In the genomic region with DNA sequence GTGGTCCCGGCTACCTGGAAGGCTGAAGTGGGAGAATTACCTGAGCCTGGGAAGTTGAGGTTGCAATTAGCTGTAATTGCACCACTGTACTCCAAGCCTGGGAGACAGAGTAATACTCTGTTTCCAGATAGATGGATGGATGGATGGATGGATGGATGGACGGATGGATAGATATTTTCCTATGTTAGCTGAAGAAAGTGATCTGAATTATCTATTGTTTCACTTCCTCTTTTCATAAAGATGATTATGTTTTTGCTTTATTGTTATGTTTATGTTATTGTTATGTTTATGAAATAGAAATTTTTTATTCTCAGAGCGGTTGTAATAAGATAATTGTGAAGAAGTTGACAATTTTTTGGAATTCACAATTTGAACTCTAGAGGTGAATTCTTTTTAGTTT, we compare ENCODE assay signal across 20 cellular contexts. TPM values are rescaled to one million over a fixed set of nuclear protein-coding genes. Genes with fewer than 3 reads are reported as not detected.
DNase-seq lines count a peak whose midpoint lies in the region; ATAC-seq, FAIRE-seq and TF ChIP-seq lines count a peak whose summit lies in the region.
"Had no signal": no experiment of that assay in that cellular context is flagged by ENCODE, and none has a peak within 500 bp of the region (broad histone marks: within the 10 kb centered on the region; RNA-seq: fewer than 3 reads in every experiment).

No MANE protein-coding gene starts in this region.

- H3K36me3 Mint-ChIP-seq in mesothelial cell of epicardium (peaks cover 11% of the 10 kb centered on the region), chondrocyte (ENCODE audit: low read depth) (peaks cover 12% of the 10 kb centered on the region)

- H3K4me3 Mint-ChIP-seq in mesothelial cell of epicardium (no peak overlapping the region), chondrocyte (ENCODE audit: unreplicated experiment) (no peak overlapping the region)
- H3K4me3 Mint-ChIP-seq: HFFc6 had no signal

- no peaks in the 10 kb centered on the region for H3K9me3 ChIP-seq in small intestine (ENCODE audit: control insufficient read depth, low read depth)
- H3K9me3 ChIP-seq: BLaER1, MG63 had no signal

- H3K27me3 Mint-ChIP-seq in mesothelial cell of epicardium (ENCODE audit: low read depth), result no peaks in the 10 kb centered on the region
- H3K27me3 Mint-ChIP-seq in chondrocyte (ENCODE audit: low read depth), result no peaks in the 10 kb centered on the region

- H3K4me3 ChIP-seq in small intestine (ENCODE audit: low read depth in 1 of 2, low read length in 2 of 2), result no peak overlapping the region
- H3K4me3 ChIP-seq: BLaER1, MG63 had no signal

- no peak for ATAC-seq in HG03565 (IDR thresholded peaks at IDR 0.05; ENCODE audit: unreplicated experiment)
- ATAC-seq: PC-3 had no signal

- H3K27ac ChIP-seq in small intestine (ENCODE audit: low read depth in 1 of 2, low read length in 1 of 2), result no peak overlapping the region
- H3K27ac ChIP-seq: BLaER1 had no signal

- H3K9me3 Mint-ChIP-seq in mesothelial cell of epicardium (no peaks in the 10 kb centered on the region), chondrocyte (ENCODE audit: low read depth) (no peaks in the 10 kb centered on the region)
- H3K9me3 Mint-ChIP-seq: HFFc6 had no signal

- H3K27me3 ChIP-seq in small intestine (ENCODE audit: control insufficient read depth in 2 of 2, insufficient read depth in 2 of 2, low read length in 2 of 2), result no peaks in the 10 kb centered on the region
- H3K27me3 ChIP-seq: BLaER1, MG63 had no signal

- H3K4me1 ChIP-seq in small intestine (ENCODE audit: control insufficient read depth in 2 of 2, insufficient read depth in 1 of 2, low read depth in 1 of 2, low read length in 1 of 2), result no peaks in the 10 kb centered on the region

- peaks cover 4 to 13% of the 10 kb centered on the region in 2 donors for H3K36me3 ChIP-seq in small intestine (ENCODE audit: control insufficient read depth in 2 of 2, insufficient read depth in 2 of 2, low read length in 2 of 2)

- H3K27ac Mint-ChIP-seq in mesothelial cell of epicardium (peak overlapping the region; percentile 43), chondrocyte (ENCODE audit: unreplicated experiment) (no peak overlapping the region)
- H3K27ac Mint-ChIP-seq: HFFc6 had no signal

- peaks cover 1% of the 10 kb centered on the region for H3K4me1 Mint-ChIP-seq in mesothelial cell of epicardium
- H3K4me1 Mint-ChIP-seq in chondrocyte (ENCODE audit: low read depth), result peaks cover 8% of the 10 kb centered on the region

- peak; percentile 2 for DNase-seq in NOMO-1 treated with DMSO at 0.1 percent for 48 hours (lab: John Stamatoyannopoulos, UW; ENCODE audit: unreplicated experiment)
- DNase-seq in NOMO-1 treated with dmso at 0.1 percent for 144 hours (lab: John Stamatoyannopoulos, UW; ENCODE audit: unreplicated experiment), result no peak
- no peak for DNase-seq in mesothelial cell of epicardium (ENCODE audit: low spot score in 2 of 2, unreplicated experiment in 2 of 2)
- DNase-seq in small intestine, result no peak
- DNase-seq in chondrocyte (ENCODE audit: low spot score), result no peak
- DNase-seq: 8988T, DMS79 treated with DMSO at 0.1 percent for 48 hours, GF-D8, HFFc6, Karpas-422, MG63, NCI-H1105 treated with DMSO at 0.1 percent for 48 hours, NCI-H187, NCI-H226, NCI-H526 treated with DMSO at 0.1 percent for 48 hours, PC-3 had no signal

- 84 to 96% (median 91%) methylated on average over 3 of the region's 3 CpGs for WGBS in small intestine, 3 donors

- TF ChIP-seq CTCF in mesothelial cell of epicardium (IDR thresholded peaks at IDR 0.05; ENCODE audit: unreplicated experiment) (no peak), chondrocyte (IDR thresholded peaks at IDR 0.05) (no peak)

- FAIRE-seq in G401.6 (lab: Jason Lieb, UNC), result peak; percentile 63
- peak; percentile 87 for FAIRE-seq in TTC549 (lab: Jason Lieb, UNC)
- FAIRE-seq in small intestine (lab: Jason Lieb, UNC), result no peak

RNA-seq across cellular contexts. Expression of gene TTC27, which starts 33.3 kb away (rescaled TPM):
- total RNA-seq in mesothelial cell of epicardium, result 18.4 TPM in 3 replicates
- polyA plus RNA-seq in small intestine, result 10 to 100 TPM in 1 of 3 donors, 1 to 10 TPM in 2; 3.4 to 11.9 (median 4.3) TPM
- total RNA-seq in chondrocyte, result 13.5 to 17.8 TPM (median 13.5 TPM) in 3 replicates
